Comparison of ENCODE assay signal across 21 cellular contexts in the genomic region with DNA sequence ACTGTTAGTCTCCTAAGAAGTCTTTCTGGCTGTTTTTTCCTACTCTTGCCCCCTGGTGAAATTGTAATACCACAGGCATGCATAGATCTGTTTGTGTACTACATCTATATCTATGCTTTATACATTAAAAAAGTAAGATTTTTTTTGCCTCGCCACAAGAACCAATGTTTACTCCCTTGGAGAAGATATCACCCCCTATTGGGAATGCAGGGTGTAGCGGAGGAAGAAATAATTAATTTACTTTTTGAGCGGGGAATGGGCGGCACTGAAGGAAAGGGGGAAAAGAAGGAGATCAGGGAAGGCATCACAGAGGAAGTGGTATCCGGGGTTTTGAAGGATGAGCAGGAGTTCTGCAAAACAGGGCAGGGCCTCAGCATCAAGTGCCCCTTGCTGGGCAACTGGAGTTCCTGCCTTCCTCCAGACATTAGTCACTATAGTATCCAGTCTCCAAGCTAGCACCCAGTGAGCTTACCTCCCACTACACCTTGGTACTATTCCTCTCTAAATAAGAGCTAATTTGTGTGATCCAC.
A peak's percentile ranks its signal among the peaks of the same experiment; 100 is the strongest.
DNase-seq lines count a peak whose midpoint lies in the region; ATAC-seq and TF ChIP-seq lines count a peak whose summit lies in the region.
"Had no signal": no experiment of that assay in that cellular context is flagged by ENCODE, and none has a peak within 500 bp of the region (broad histone marks: within the 10 kb centered on the region; RNA-seq: fewer than 3 reads in every experiment).

No MANE protein-coding gene starts in this region.

- no CpG with 5 or more reads among the region's 5 CpGs for WGBS in IMR-90 (ENCODE audit: extremely low coverage in 2 of 2, insufficient read length in 1 of 2), 2 experiments
- WGBS in mesendoderm (ENCODE audit: extremely low coverage, insufficient coverage, low lambda C conversion rate): no CpG with 5 or more reads among the region's 5 CpGs
- 81 to 94% (median 91%) methylated on average over 5 of the region's 5 CpGs for WGBS in heart left ventricle, 4 donors
- WGBS in esophagus squamous epithelium, 2 donors: 82 to 88% methylated on average over 5 of the region's 5 CpGs

- POLR2A ChIA-PET in IMR-90 (lab: Charles Lee; ENCODE audit: unreplicated experiment): no interaction called here

- H3K4me3 Mint-ChIP-seq in chondrocyte (ENCODE audit: unreplicated experiment): no peak overlapping the region
- H3K4me3 Mint-ChIP-seq: B cell; CD4-positive, alpha-beta memory T cell had no signal

- no peak overlapping the region for H2AFZ ChIP-seq in DND-41 (ENCODE audit: low read depth, low read length)
- H2AFZ ChIP-seq in IMR-90 (replicated peaks; ENCODE audit: low read length, poor library complexity): no peak overlapping the region
- H2AFZ ChIP-seq: PC-9 had no signal

- CTCF ChIA-PET in IMR-90 (lab: Yijun Ruan, JAX): interaction anchor here (1.3 to 1.5 kb wide), 2 partner anchors 39 to 51 kb away, joined by 3 read pairs; no protein-coding TSS in a partner anchor

- H3K79me1 ChIP-seq in IMR-90 (ENCODE audit: low read depth in 1 of 2, low read length in 2 of 2) (peaks cover 0 to 13% of the 10 kb centered on the region in 2 experiments; a peak in 2 of 4 replicates), mesendoderm (ENCODE audit: low read length) (no peaks in the 10 kb centered on the region)

- H3K79me2 ChIP-seq in DND-41 (ENCODE audit: insufficient read depth, low read length) (no peaks in the 10 kb centered on the region), mesendoderm (ENCODE audit: control insufficient read depth, insufficient read depth, low read length) (no peaks in the 10 kb centered on the region)

- H2BK15ac ChIP-seq in IMR-90 (ENCODE audit: low read depth, low read length) (no peak overlapping the region), mesendoderm (replicated peaks; ENCODE audit: low read depth) (no peak overlapping the region)

- H3K27me3 Mint-ChIP-seq in chondrocyte (ENCODE audit: low read depth): peaks cover 28% of the 10 kb centered on the region

- peak; percentile 20 for TF ChIP-seq CTCF in DND-41 (IDR thresholded peaks at IDR 0.05; ENCODE audit: borderline replicate concordance, extremely low read depth, low read length, poor library complexity, severe bottlenecking)
- TF ChIP-seq CTCF in IMR-90 (conservative IDR thresholded peaks at IDR 0.05; ENCODE audit: low read depth, low read length): 0 out of 2 replicates have a peak, but pooled peaks have one; percentile 12
- TF ChIP-seq CTCF in chondrocyte (IDR thresholded peaks at IDR 0.05): peak; percentile 29
- TF ChIP-seq CTCF in heart left ventricle (IDR thresholded peaks at IDR 0.05): no peak
- TF ChIP-seq CTCF in esophagus squamous epithelium (IDR thresholded peaks at IDR 0.05): no peak

- H2AK5ac ChIP-seq in IMR-90 (ENCODE audit: low read depth, low read length): no peak overlapping the region
- no peak overlapping the region for H2AK5ac ChIP-seq in mesendoderm (ENCODE audit: low read length)

- H3K9me3 Mint-ChIP-seq in chondrocyte (ENCODE audit: low read depth): no peaks in the 10 kb centered on the region
- H3K9me3 Mint-ChIP-seq: CD4-positive, alpha-beta memory T cell had no signal

- H3K36me3 ChIP-seq in DND-41 (ENCODE audit: insufficient read depth, low read length) (no peaks in the 10 kb centered on the region), IMR-90 (ENCODE audit: control insufficient read depth, insufficient read depth, low read length) (peaks cover 3% of the 10 kb centered on the region; the same call in 1 of the 2 replicates), mesendoderm (ENCODE audit: control insufficient read depth, insufficient read depth, low read length) (no peaks in the 10 kb centered on the region), heart left ventricle (no peaks in the 10 kb centered on the region), esophagus squamous epithelium (no peaks in the 10 kb centered on the region)
- H3K36me3 ChIP-seq: HAP-1, MG63 had no signal

- no TSS peak for BruUV-seq in IMR-90 (replicated peaks; lab: Mats Ljungman, UMichigan)

- H2BK20ac ChIP-seq in IMR-90 (ENCODE audit: low read depth, low read length): no peak overlapping the region

- H4K20me1 ChIP-seq in DND-41 (ENCODE audit: insufficient read depth, low read length): no peaks in the 10 kb centered on the region; the same call in 1 of the 2 replicates
- no peaks in the 10 kb centered on the region for H4K20me1 ChIP-seq in IMR-90 (ENCODE audit: insufficient read depth, low read length)

- in situ Hi-C loops in IMR-90 (cut with MboI; ENCODE audit: low sequenced_read_pairs): no loop called here

- no peaks in the 10 kb centered on the region for H3K36me3 Mint-ChIP-seq in chondrocyte (ENCODE audit: low read depth)
- H3K36me3 Mint-ChIP-seq: CD4-positive, alpha-beta memory T cell had no signal

- H4K5ac ChIP-seq in IMR-90 (ENCODE audit: low read depth, low read length): no peak overlapping the region
- H4K5ac ChIP-seq in mesendoderm (ENCODE audit: low read length): no peak overlapping the region

- DNase-seq in DND-41 (no peak), IMR-90 (no peak), chondrocyte (ENCODE audit: low spot score) (no peak), mesendoderm (peak; percentile 8), heart left ventricle (no peak), EL (no peak), esophagus squamous epithelium (lab: John Stamatoyannopoulos, UW) (no peak)
- DNase-seq: CD4-positive, alpha-beta memory T cell; DMS79 treated with DMSO at 0.1 percent for 48 hours; KG1; MG63; NCI-H1092 treated with DMSO at 0.1 percent for 48 hours; NCI-H1694; NCI-H2107; NCI-H345; PC-9 had no signal

- H3K4me1 ChIP-seq in DND-41 (ENCODE audit: insufficient read depth, low read length) (peaks cover 9% of the 10 kb centered on the region), IMR-90 (ENCODE audit: control insufficient read depth, insufficient read depth, low read length) (peaks cover 14% of the 10 kb centered on the region), mesendoderm (ENCODE audit: control insufficient read depth, low read depth, low read length) (no peaks in the 10 kb centered on the region), heart left ventricle (peaks cover 0 to 11% (median 0%) of the 10 kb centered on the region in 12 donors), esophagus squamous epithelium (no peaks in the 10 kb centered on the region)
- H3K4me1 ChIP-seq: HAP-1 had no signal

- intact Hi-C loops in IMR-90 (cut with micrococcal nuclease): loop anchor here (10.0 kb wide), 1 partner anchor 131 kb away; a partner anchor contains a TSS
- intact Hi-C loops in heart left ventricle (cut with DNase I): no loop called here
- intact Hi-C loops in esophagus squamous epithelium (cut with DNase I): no loop called here

- no peak for TF ChIP-seq RAD21 in IMR-90 (IDR thresholded peaks at IDR 0.05; ENCODE audit: low read length)

- no peak overlapping the region; the same call in 1 of the 2 replicates for H4K91ac ChIP-seq in IMR-90 (ENCODE audit: insufficient read depth, low read depth, low read length)

- no peak overlapping the region for H3K14ac ChIP-seq in IMR-90 (replicated peaks; ENCODE audit: low read depth, low read length)

- H3K9me3 ChIP-seq in DND-41 (ENCODE audit: insufficient read depth, low read length, severe bottlenecking) (no peaks in the 10 kb centered on the region), IMR-90 (ENCODE audit: control insufficient read depth, insufficient read depth, low read length) (no peaks in the 10 kb centered on the region), heart left ventricle (no peaks in the 10 kb centered on the region), esophagus squamous epithelium (no peaks in the 10 kb centered on the region)
- H3K9me3 ChIP-seq: A549, HAP-1, MG63 had no signal

- H3K18ac ChIP-seq in IMR-90 (ENCODE audit: low read depth, low read length): no peak overlapping the region
- H3K18ac ChIP-seq in mesendoderm (ENCODE audit: low read length): no peak overlapping the region

- H3K23ac ChIP-seq in IMR-90 (ENCODE audit: low read depth, low read length): no peak overlapping the region
- no peak overlapping the region for H3K23ac ChIP-seq in mesendoderm (ENCODE audit: low read length)

- ATAC-seq in DND-41 (ENCODE audit: insufficient read depth, low read depth): no peak
- ATAC-seq in IMR-90 (ENCODE audit: low read depth): no peak
- no peak for ATAC-seq in heart left ventricle
- ATAC-seq in GM18861 (IDR thresholded peaks at IDR 0.05; ENCODE audit: unreplicated experiment): no peak
- ATAC-seq: A549 had no signal

- no peak overlapping the region for H3K9ac ChIP-seq in DND-41 (ENCODE audit: low read depth, low read length)
- no peak overlapping the region for H3K9ac ChIP-seq in IMR-90 (ENCODE audit: low read depth, low read length)
- H3K9ac ChIP-seq in mesendoderm (ENCODE audit: low read length): no peak overlapping the region

- no peak overlapping the region; the same call in 1 of the 2 replicates for H3K4ac ChIP-seq in IMR-90 (ENCODE audit: low read depth, low read length)
- no peak overlapping the region for H3K4ac ChIP-seq in mesendoderm (ENCODE audit: low read depth, low read length)

- no peak overlapping the region for H4K8ac ChIP-seq in IMR-90 (ENCODE audit: low read depth in 2 of 2, low read length in 2 of 2)
- no peak overlapping the region for H4K8ac ChIP-seq in mesendoderm (ENCODE audit: low read depth, low read length)

- H3K4me1 Mint-ChIP-seq in chondrocyte (ENCODE audit: low read depth): no peaks in the 10 kb centered on the region

- no peak for TF ChIP-seq POLR2A in IMR-90 (IDR thresholded peaks at IDR 0.05; ENCODE audit: low read depth, low read length)
- no peak for TF ChIP-seq POLR2A in heart left ventricle (IDR thresholded peaks at IDR 0.05)
- no peak for TF ChIP-seq POLR2A in esophagus squamous epithelium (IDR thresholded peaks at IDR 0.05)

- H3K4me3 ChIP-seq in DND-41 (ENCODE audit: low read depth in 1 of 2, low read length in 2 of 2): no peak overlapping the region
- H3K4me3 ChIP-seq in IMR-90 (ENCODE audit: insufficient read depth, low read depth, low read length): no peak overlapping the region
- H3K4me3 ChIP-seq in mesendoderm (ENCODE audit: low read length): no peak overlapping the region
- H3K4me3 ChIP-seq in heart left ventricle: no peak overlapping the region
- H3K4me3 ChIP-seq in esophagus squamous epithelium: no peak overlapping the region
- H3K4me3 ChIP-seq: A549, HAP-1, MG63, PC-9, SK-N-MC had no signal

- H3K27ac ChIP-seq in DND-41 (ENCODE audit: low read length) (no peak overlapping the region), IMR-90 (ENCODE audit: insufficient read depth, low read length) (no peak overlapping the region), mesendoderm (ENCODE audit: low read depth, low read length) (no peak overlapping the region), heart left ventricle (no peak overlapping the region), esophagus squamous epithelium (no peak overlapping the region)
- H3K27ac ChIP-seq: A549, PC-9, SK-N-MC had no signal

- H3K56ac ChIP-seq in IMR-90 (ENCODE audit: extremely low read depth, insufficient read depth, low read length) (no peak overlapping the region), mesendoderm (ENCODE audit: low read length) (no peak overlapping the region)

- no peak overlapping the region for H3K27ac Mint-ChIP-seq in chondrocyte (ENCODE audit: unreplicated experiment)
- H3K27ac Mint-ChIP-seq: B cell; CD4-positive, alpha-beta memory T cell had no signal

- H2BK5ac ChIP-seq in IMR-90 (ENCODE audit: low read depth, low read length, poor library complexity, severe bottlenecking): no peak overlapping the region
- no peak overlapping the region for H2BK5ac ChIP-seq in mesendoderm (ENCODE audit: low read length)

- dilution Hi-C loops in IMR-90 (cut with HindIII; ENCODE audit: low sequenced_read_pairs, unreplicated experiment): no loop called here

- no peak overlapping the region for H2AK9ac ChIP-seq in IMR-90 (replicated peaks; ENCODE audit: low read depth, low read length, poor library complexity)

- H3K27me3 ChIP-seq in DND-41 (ENCODE audit: insufficient read depth, low read length, poor library complexity): peaks cover 15% of the 10 kb centered on the region
- H3K27me3 ChIP-seq in IMR-90 (ENCODE audit: control insufficient read depth, insufficient read depth, low read length): no peaks in the 10 kb centered on the region; the same call in 1 of the 2 replicates
- H3K27me3 ChIP-seq in mesendoderm (ENCODE audit: insufficient read depth, low read length, poor library complexity): no peaks in the 10 kb centered on the region
- peaks cover 0 to 13% (median 0%) of the 10 kb centered on the region in 9 donors for H3K27me3 ChIP-seq in heart left ventricle
- peaks cover 0 to 30% (median 0%) of the 10 kb centered on the region in 4 donors for H3K27me3 ChIP-seq in esophagus squamous epithelium
- H3K27me3 ChIP-seq: MG63 had no signal

- H3K4me2 ChIP-seq in DND-41 (ENCODE audit: insufficient read depth, low read length) (no peak overlapping the region), IMR-90 (ENCODE audit: low read depth, low read length) (no peak overlapping the region), mesendoderm (ENCODE audit: low read length) (no peak overlapping the region)
- H3K4me2 ChIP-seq: A549 had no signal

- H2BK120ac ChIP-seq in IMR-90 (ENCODE audit: low read depth, low read length) (no peak overlapping the region), mesendoderm (ENCODE audit: low read depth, low read length) (no peak overlapping the region)

- H3K9me1 ChIP-seq in IMR-90 (ENCODE audit: insufficient read depth, low read length): peaks cover 10% of the 10 kb centered on the region

Comparison
In these comparisons a context has a peak if more than half of its experiments do, and no peak if none do; other contexts are left out.
1. CTCF ChIP-seq: peak in DND-41 (single experiment), IMR-90 (single experiment) and chondrocyte (single experiment); none in heart left ventricle (0 of 12) and esophagus squamous epithelium (0 of 6).